ENCODE assay signal across 30 cellular contexts in genomic region chr3:10328460-10329071, GRCh38. TPM values are rescaled to one million over a fixed set of nuclear protein-coding genes. Genes with fewer than 3 reads are reported as not detected.
"Had no signal": no experiment of that assay in that cellular context is flagged by ENCODE, and none has a peak within 500 bp of the region (broad histone marks: within the 10 kb centered on the region; RNA-seq: fewer than 3 reads in every experiment).

No MANE protein-coding gene starts in this region.

- H3K27ac ChIP-seq: KMS-11 had no signal

- H3K4me2 ChIP-seq: KMS-11 had no signal

- H3K4me3 Mint-ChIP-seq: activated CD8-positive, alpha-beta memory T cell treated with anti-CD3 and anti-CD28 coated beads, Interleukin-2, amount 10 ng/mL, durations not matched to agents 7 days and 5 days; activated naive CD8-positive, alpha-beta T cell treated with anti-CD3 and anti-CD28 coated beads, Interleukin-2, amount 50 U/mL, for 24 hours; activated T-cell treated with anti-CD3 and anti-CD28 coated beads, Interleukin-2, amount 50 U/mL, for 24 hours; activated T-helper 1 cell treated with anti-CD3 and anti-CD28 coated beads, Interleukin-12 subunit alpha, Interleukin-12 subunit beta, Interleukin-2, Interleukin-4 antibody, amounts not matched to agents 30 ng/mL and 10 ng/mL and 1 ng/mL, durations not matched to agents 14 hours and 24 hours and 36 hours; brain; central memory CD8-positive, alpha-beta T cell; T-helper 1 cell treated with Interleukin-12 subunit alpha and Interleukin-12 subunit beta and Interleukin-4 antibody, amounts not matched to agents 30 μg/mL and 1 μg/mL, for 36 hours had no signal

- H3K9me3 Mint-ChIP-seq: activated naive CD4-positive, alpha-beta T cell treated with anti-CD3 and anti-CD28 coated beads, Interleukin-2, amount 50 U/mL, for 72 hours; activated naive CD8-positive, alpha-beta T cell treated with anti-CD3 and anti-CD28 coated beads, Interleukin-2, amount 50 U/mL, for 24 hours; activated T-cell treated with anti-CD3 and anti-CD28 coated beads, Interleukin-2, amount 50 U/mL, for 24 hours; activated T-helper 1 cell treated with anti-CD3 and anti-CD28 coated beads, Interleukin-12 subunit alpha, Interleukin-12 subunit beta, Interleukin-2, Interleukin-4 antibody, amounts not matched to agents 30 ng/mL and 10 ng/mL and 1 ng/mL, durations not matched to agents 14 hours and 24 hours and 36 hours; brain; central memory CD8-positive, alpha-beta T cell; T-helper 1 cell treated with Interleukin-12 subunit alpha and Interleukin-12 subunit beta and Interleukin-4 antibody, amounts not matched to agents 30 μg/mL and 1 μg/mL, for 36 hours had no signal

- H3K9ac ChIP-seq: KMS-11 had no signal

- H3K27ac Mint-ChIP-seq: activated CD8-positive, alpha-beta memory T cell treated with anti-CD3 and anti-CD28 coated beads, Interleukin-2, amount 10 ng/mL, durations not matched to agents 7 days and 5 days; activated naive CD4-positive, alpha-beta T cell treated with anti-CD3 and anti-CD28 coated beads, Interleukin-2, amount 50 U/mL, for 72 hours; activated naive CD8-positive, alpha-beta T cell treated with anti-CD3 and anti-CD28 coated beads, Interleukin-2, amount 50 U/mL, for 24 hours; activated T-cell treated with anti-CD3 and anti-CD28 coated beads, Interleukin-2, amount 50 U/mL, for 24 hours; activated T-helper 1 cell treated with anti-CD3 and anti-CD28 coated beads, Interleukin-12 subunit alpha, Interleukin-12 subunit beta, Interleukin-2, Interleukin-4 antibody, amounts not matched to agents 30 ng/mL and 10 ng/mL and 1 ng/mL, durations not matched to agents 14 hours and 24 hours and 36 hours; brain; T-helper 1 cell treated with Interleukin-12 subunit alpha and Interleukin-12 subunit beta and Interleukin-4 antibody, amounts not matched to agents 30 μg/mL and 1 μg/mL, for 36 hours had no signal

- FAIRE-seq: astrocyte had no signal

- H3K36me3 Mint-ChIP-seq: activated CD8-positive, alpha-beta memory T cell treated with anti-CD3 and anti-CD28 coated beads, Interleukin-2, amount 10 ng/mL, durations not matched to agents 7 days and 5 days; activated naive CD4-positive, alpha-beta T cell treated with anti-CD3 and anti-CD28 coated beads, Interleukin-2, amount 50 U/mL, for 72 hours; brain had no signal

- DNase-seq: activated CD4-positive, alpha-beta T cell treated with anti-CD3 and anti-CD28 coated beads for 48 hours; activated CD4-positive, alpha-beta T cell treated with anti-CD3 and anti-CD28 coated beads, Interleukin-2, amount 50 U/mL, for 4 hours; activated CD4-positive, CD25-positive, alpha-beta regulatory T cell treated with anti-CD3 and anti-CD28 coated beads, Interleukin-2, amount 50 U/mL, for 72 hours; activated CD8-positive, alpha-beta memory T cell treated with anti-CD3 and anti-CD28 coated beads, Interleukin-2, amount 10 ng/mL, durations not matched to agents 7 days and 5 days; activated effector memory CD4-positive, alpha-beta T cell treated with Interleukin-2 at 50 U/mL for 16 hours; activated naive CD4-positive, alpha-beta T cell treated with Interleukin-2 at 50 U/mL for 16 hours; activated naive CD8-positive, alpha-beta T cell treated with anti-CD3 and anti-CD28 coated beads, Interleukin-2, amount 50 U/mL, for 24 hours; activated T-cell treated with anti-CD3 and anti-CD28 coated beads, Interleukin-2, amount 50 U/mL, for 24 hours; amniotic stem cell; NCI-H1092; NCI-H1417; NCI-H1930; NCI-H2171 treated with DMSO at 0.1 percent for 48 hours; NCI-H226; NCI-H526 treated with DMSO at 0.1 percent for 48 hours; NK-92 treated with Interleukin-12 subunit alpha and Interleukin-12 subunit beta, amount 100 ng/mL, for 24 hours; OCI-M1; RPMI8226; SHP77 had no signal

- H3K4me1 Mint-ChIP-seq: brain; central memory CD8-positive, alpha-beta T cell had no signal

- ATAC-seq: activated CD8-positive, alpha-beta memory T cell treated with anti-CD3 and anti-CD28 coated beads, Interleukin-2, amount 10 ng/mL, durations not matched to agents 7 days and 5 days; activated naive CD4-positive, alpha-beta T cell treated with anti-CD3 and anti-CD28 coated beads, Interleukin-2, amount 50 U/mL, for 72 hours; activated naive CD8-positive, alpha-beta T cell treated with anti-CD3 and anti-CD28 coated beads, Interleukin-2, amount 50 U/mL, for 24 hours; Panc1 had no signal

RNA-seq across cellular contexts. Expression of gene GHRL, which starts 35.8 kb away (rescaled TPM):
- total RNA-seq: activated naive CD4-positive, alpha-beta T cell treated with anti-CD3 and anti-CD28 coated beads, Interleukin-2, amount 50 U/mL, for 72 hours; astrocyte; MCF 10A; NCI-H460; SK-MEL-5 had no signal
